Comparison of ENCODE assay signal across 10 cellular contexts in the genomic region with DNA sequence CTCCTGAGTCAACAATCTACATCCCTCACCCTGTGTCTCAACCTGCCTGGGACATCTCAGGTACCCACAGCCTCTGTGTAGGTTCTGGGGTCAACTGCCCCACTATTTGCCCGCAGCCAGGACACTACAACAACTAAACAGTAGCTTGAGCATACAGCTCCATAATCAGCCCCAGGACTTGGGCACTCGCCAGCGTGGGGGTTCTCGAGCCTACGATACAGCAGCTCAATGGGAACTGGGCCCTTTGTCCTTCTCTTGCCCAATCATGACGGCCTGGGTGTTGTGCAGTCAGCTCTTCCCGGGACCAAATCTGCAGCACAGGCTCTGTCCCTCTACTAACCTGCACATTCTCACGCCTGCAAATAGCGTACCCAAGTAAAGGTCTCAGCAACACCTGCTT. TPM values are rescaled to one million over a fixed set of nuclear protein-coding genes. Genes with fewer than 3 reads are reported as not detected.
A peak's percentile ranks its signal among the peaks of the same experiment; 100 is the strongest.
DNase-seq lines count a peak whose midpoint lies in the region; ATAC-seq, FAIRE-seq and TF ChIP-seq lines count a peak whose summit lies in the region.
"Had no signal": no experiment of that assay in that cellular context is flagged by ENCODE, and none has a peak within 500 bp of the region (broad histone marks: within the 10 kb centered on the region; RNA-seq: fewer than 3 reads in every experiment).

No MANE protein-coding gene starts in this region.

- H2BK12ac ChIP-seq in H9 (ENCODE audit: insufficient read length, low read depth, low read length), result no peak overlapping the region

- H2BK15ac ChIP-seq in H9 (ENCODE audit: low read depth, low read length), result no peak overlapping the region

- H3K36me3 Mint-ChIP-seq in H9 (ENCODE audit: insufficient read depth in 1 of 3, low read depth in 3 of 3), result peaks cover 53 to 58% (median 58%) of the 10 kb centered on the region in 3 experiments

- H3K79me2 ChIP-seq in ACC112 (ENCODE audit: control insufficient read depth, insufficient read depth, low read length, unreplicated experiment) (peaks cover 34% of the 10 kb centered on the region), H9 (ENCODE audit: insufficient read depth, low read length) (peaks cover 24% of the 10 kb centered on the region; the same call in 1 of the 2 replicates)

- no peak overlapping the region for H2BK20ac ChIP-seq in H9 (ENCODE audit: low read depth, low read length, poor library complexity, severe bottlenecking)

- FAIRE-seq in frontal cortex (lab: Jason Lieb, UNC), result no peak

- H3K27me3 ChIP-seq in ACC112 (ENCODE audit: insufficient read depth, low read length) (no peaks in the 10 kb centered on the region), H9 (ENCODE audit: insufficient read depth, low read length) (no peaks in the 10 kb centered on the region), adipocyte (replicated peaks; ENCODE audit: control insufficient read depth, insufficient read depth, low read length) (no peaks in the 10 kb centered on the region), mucosa of rectum (ENCODE audit: control insufficient read depth in 2 of 2, insufficient read depth in 2 of 2, low read length in 2 of 2) (no peaks in the 10 kb centered on the region)
- H3K27me3 ChIP-seq: gastroesophageal sphincter had no signal

- ATAC-seq in HG02610 (IDR thresholded peaks at IDR 0.05; ENCODE audit: unreplicated experiment), result no peak
- no peak for ATAC-seq in GM18858 (IDR thresholded peaks at IDR 0.05; ENCODE audit: unreplicated experiment)
- ATAC-seq: gastroesophageal sphincter had no signal

- no peak for TF ChIP-seq CTCF in H9 (conservative IDR thresholded peaks at IDR 0.05)

- no peak overlapping the region for H3K56ac ChIP-seq in H9 (ENCODE audit: insufficient read length, low read depth, low read length)

- H3T11ph ChIP-seq in H9 (ENCODE audit: low read length), result no peak overlapping the region

- no peaks in the 10 kb centered on the region for H4K20me1 ChIP-seq in H9 (ENCODE audit: control insufficient read depth, insufficient read depth, insufficient read length)

- H3K27ac Mint-ChIP-seq in H9, result no peak overlapping the region; a peak in 1 of 7 replicates

- no peak overlapping the region for H3K14ac ChIP-seq in H9 (ENCODE audit: insufficient read depth, low read length)

- H3K23ac ChIP-seq in H9 (ENCODE audit: insufficient read length, low read depth, low read length), result no peak overlapping the region

- H3K9me3 ChIP-seq in H9 (ENCODE audit: control insufficient read depth, low read depth, low read length), result peaks cover 19% of the 10 kb centered on the region
- peaks cover 31% of the 10 kb centered on the region for H3K9me3 ChIP-seq in adipocyte (ENCODE audit: control insufficient read depth, low read length)
- H3K9me3 ChIP-seq in mucosa of rectum (ENCODE audit: control insufficient read depth in 2 of 2, low read length in 2 of 2), result peaks cover 20 to 42% of the 10 kb centered on the region in 2 donors

- no CpG with 5 or more reads among the region's 9 CpGs for WGBS in H9 (ENCODE audit: extremely low coverage, insufficient read length, low lambda C conversion rate)

- peaks cover 4% of the 10 kb centered on the region for H3K79me1 ChIP-seq in H9 (ENCODE audit: insufficient read depth, low read depth, low read length, poor library complexity, severe bottlenecking)

- H3K4ac ChIP-seq in H9 (ENCODE audit: low read depth, low read length), result no peak overlapping the region

- peaks cover 16 to 19% of the 10 kb centered on the region in 2 experiments for H3K4me1 Mint-ChIP-seq in H9

- H2AFZ ChIP-seq in ACC112 (ENCODE audit: low read length, unreplicated experiment) (no peak overlapping the region), H9 (ENCODE audit: low read length) (no peak overlapping the region)

- peak overlapping the region; percentile 90 for H3K4me3 ChIP-seq in ACC112 (ENCODE audit: low read depth, low read length)
- H3K4me3 ChIP-seq in adipocyte (ENCODE audit: low read length), result peak overlapping the region; percentile 99
- H3K4me3 ChIP-seq in mucosa of rectum (ENCODE audit: low read length in 2 of 2), result peak overlapping the region; percentile 74 to 99

- no peak overlapping the region for H2BK120ac ChIP-seq in H9 (ENCODE audit: low read depth, low read length, poor library complexity, severe bottlenecking)

- no peaks in the 10 kb centered on the region for H3K4me1 ChIP-seq in ACC112 (ENCODE audit: control insufficient read depth, insufficient read depth, low read length, unreplicated experiment)
- H3K4me1 ChIP-seq in H9 (ENCODE audit: insufficient read depth, low read length), result no peaks in the 10 kb centered on the region
- H3K4me1 ChIP-seq in adipocyte (ENCODE audit: control insufficient read depth, insufficient read depth, low read length), result peaks cover 9% of the 10 kb centered on the region
- H3K4me1 ChIP-seq in mucosa of rectum (ENCODE audit: control insufficient read depth in 2 of 2, insufficient read depth in 2 of 2, low read length in 2 of 2), result peaks cover 7 to 10% of the 10 kb centered on the region in 2 donors

- H3K36me3 ChIP-seq in ACC112 (ENCODE audit: insufficient read depth, low read length) (peaks cover 23% of the 10 kb centered on the region), adipocyte (ENCODE audit: control insufficient read depth, insufficient read depth, low read length, severe bottlenecking) (peaks cover 30% of the 10 kb centered on the region), mucosa of rectum (ENCODE audit: control insufficient read depth in 2 of 2, insufficient read depth in 2 of 2, low read length in 2 of 2) (peaks cover 19 to 36% of the 10 kb centered on the region in 2 donors)

- no peak overlapping the region for H3K18ac ChIP-seq in H9 (ENCODE audit: insufficient read length, low read depth, low read length)

- no peak overlapping the region for H2AK5ac ChIP-seq in H9 (ENCODE audit: insufficient read length, low read length)

- H3K9me3 Mint-ChIP-seq in H9, result peaks cover 71 to 82% of the 10 kb centered on the region in 2 experiments

- peak overlapping the region; percentile 52 for H3K4me2 ChIP-seq in H9 (ENCODE audit: insufficient read depth, insufficient read length, low read length)

- peaks cover 8% of the 10 kb centered on the region for H3K23me2 ChIP-seq in H9 (ENCODE audit: insufficient read length, low read depth, low read length, poor library complexity, severe bottlenecking)

- H3K27ac ChIP-seq in ACC112 (ENCODE audit: low read depth, low read length) (no peak overlapping the region), H9 (ENCODE audit: insufficient read length, low read depth, low read length) (no peak overlapping the region), mucosa of rectum (ENCODE audit: low read depth in 2 of 2, low read length in 2 of 2) (no peak overlapping the region)

- H3K4me3 Mint-ChIP-seq in H9, result peak overlapping the region; percentile 97 to 98

- H3K27me3 Mint-ChIP-seq in H9 (ENCODE audit: low read depth), result peaks cover 19% of the 10 kb centered on the region

- no peak for DNase-seq in H9
- DNase-seq in adipocyte (ENCODE audit: low read depth), result no peak
- no peak for DNase-seq in frontal cortex (ENCODE audit: low spot score in 2 of 2)
- no peak for DNase-seq in mucosa of gallbladder (ENCODE audit: low spot score)
- DNase-seq: activated gamma-delta T cell had no signal

- H3K9ac ChIP-seq in H9 (ENCODE audit: extremely low read depth, insufficient read length, low read length) (no peak overlapping the region), adipocyte (ENCODE audit: low read length) (no peak overlapping the region), mucosa of rectum (ENCODE audit: low read depth in 1 of 2, low read length in 2 of 2) (no peak overlapping the region)

- H4K91ac ChIP-seq in H9 (ENCODE audit: insufficient read length, low read depth, low read length), result no peak overlapping the region

- no peak overlapping the region for H2BK5ac ChIP-seq in H9 (ENCODE audit: insufficient read length, low read length)

- H4K8ac ChIP-seq in H9 (replicated peaks; ENCODE audit: insufficient read length, low read depth, low read length), result no peak overlapping the region

- H4K5ac ChIP-seq in H9 (ENCODE audit: insufficient read length, low read depth, low read length), result no peak overlapping the region

RNA-seq across cellular contexts. Expression of a gene that starts 1.3 kb away (rescaled TPM):
- total RNA-seq in H9 (2021) (13.2 and 13.6 TPM in 2 replicates), frontal cortex (19.2 TPM), mucosa of gallbladder (8.2 TPM)

RNA-seq across cellular contexts. Expression of a gene that starts 30.5 kb away (rescaled TPM):
- not detected in 2 replicates for total RNA-seq in H9 (2021)
- total RNA-seq in frontal cortex, result not detected
- 0.12 TPM for total RNA-seq in mucosa of gallbladder
- total RNA-seq: gastroesophageal sphincter had no signal

RNA-seq across cellular contexts. Expression of a gene that starts 50.7 kb away (rescaled TPM):
- total RNA-seq in H9 (2021), result 5.6 and 7.4 TPM in 2 replicates
- total RNA-seq in frontal cortex, result 30.6 TPM
- total RNA-seq in mucosa of gallbladder, result 7.3 TPM
